In the genomic region with DNA sequence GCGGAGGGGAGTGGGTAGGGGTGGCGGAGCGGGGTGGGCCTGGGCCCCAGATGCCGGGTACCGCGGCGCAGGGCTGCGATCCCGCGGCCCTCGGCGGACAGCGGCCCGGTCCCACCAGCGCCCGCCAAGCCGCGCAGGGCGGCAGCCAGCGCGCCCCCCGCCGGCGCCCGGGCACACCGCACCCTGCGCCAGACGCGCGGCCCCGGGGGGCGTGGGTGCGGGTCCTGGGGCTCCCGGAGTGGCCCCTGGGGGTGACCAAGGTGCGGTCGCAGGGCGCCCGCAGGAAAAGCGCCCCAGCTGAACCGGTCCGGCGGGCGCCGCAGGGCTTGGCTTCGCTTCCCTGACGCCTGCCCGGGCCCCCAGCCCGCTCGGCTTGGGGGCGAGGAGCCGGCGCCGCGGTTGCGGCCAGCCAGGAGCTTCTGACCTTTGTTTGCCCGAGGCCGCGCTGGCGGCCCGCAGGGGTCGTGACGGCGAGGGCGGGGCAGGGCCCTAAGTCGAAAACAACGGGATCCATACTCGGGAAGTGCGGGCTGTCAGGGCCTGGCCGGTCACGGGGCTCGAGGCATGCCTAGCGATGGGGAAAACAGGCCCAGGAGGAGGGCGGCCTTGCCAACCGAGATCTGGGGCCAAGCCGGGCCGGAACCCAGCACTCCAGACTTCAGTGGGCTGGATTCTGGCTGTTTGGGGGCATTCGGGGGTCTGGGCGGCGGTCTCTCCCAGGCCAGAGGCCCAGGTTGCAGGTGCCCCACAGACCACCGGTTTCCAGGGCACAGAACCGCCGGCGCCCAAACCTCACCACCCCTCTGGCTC, we compare ENCODE assay signal across 9 cellular contexts. TPM values are rescaled to one million over a fixed set of nuclear protein-coding genes. Genes with fewer than 3 reads are reported as not detected.
DNase-seq lines count a peak whose midpoint lies in the region; ATAC-seq, FAIRE-seq and TF ChIP-seq lines count a peak whose summit lies in the region.
"Had no signal": no experiment of that assay in that cellular context is flagged by ENCODE, and none has a peak within 500 bp of the region (broad histone marks: within the 10 kb centered on the region; RNA-seq: fewer than 3 reads in every experiment).

No MANE protein-coding gene starts in this region.

- peak overlapping the region; percentile 98 for H3K4me3 ChIP-seq in A673 (ENCODE audit: low read depth, low read length, poor library complexity, severe bottlenecking)
- H3K4me3 ChIP-seq in GM12864 (ENCODE audit: low read depth, low read length) = peak overlapping the region; percentile 97
- H3K4me3 ChIP-seq in SU-DHL-6 (ENCODE audit: insufficient read depth, low read length, poor library complexity, severe bottlenecking) = no peak overlapping the region
- peak overlapping the region in 3 of 4 donors; percentile 71 to 95 (median 83) for H3K4me3 ChIP-seq in pancreas

- H3K79me2 ChIP-seq in SU-DHL-6 (ENCODE audit: insufficient read depth, low read length) = peaks cover 8% of the 10 kb centered on the region; the same call in 1 of the 2 replicates

- no peak; the same call in 1 of the 2 replicates for TF ChIP-seq CTCF in A673 (conservative IDR thresholded peaks at IDR 0.05; ENCODE audit: low read depth, low read length)
- TF ChIP-seq CTCF in GM12864 (IDR thresholded peaks at IDR 0.05; ENCODE audit: low read depth, low read length, missing control alignments) = peak; percentile 39
- TF ChIP-seq CTCF in SU-DHL-6 (IDR thresholded peaks at IDR 0.05; ENCODE audit: insufficient read depth, low read length, poor library complexity, severe bottlenecking) = no peak
- peak; percentile 41 for TF ChIP-seq CTCF in foreskin keratinocyte (conservative IDR thresholded peaks at IDR 0.05)
- peak in 1 of 4 donors; percentile 13 for TF ChIP-seq CTCF in pancreas (IDR thresholded peaks at IDR 0.05)

- peak overlapping the region; percentile 80; the same call in 1 of the 2 replicates for H3K9ac ChIP-seq in SU-DHL-6 (ENCODE audit: low read length)

- no TSS peak for BruUV-seq in A673 (replicated peaks; lab: Mats Ljungman, UMichigan)

- POLR2A ChIA-PET in A673 (lab: Charles Lee; ENCODE audit: low non-redundant PET) = no interaction called here

- 13 to 18% methylated on average over 52 to 83 of the region's 83 CpGs for WGBS in pancreas, 2 donors

- no peaks in the 10 kb centered on the region for H4K20me1 ChIP-seq in SU-DHL-6 (ENCODE audit: low read depth, low read length)

- ATAC-seq in HG02852 (IDR thresholded peaks at IDR 0.05; ENCODE audit: unreplicated experiment) (peak; percentile 33), foreskin keratinocyte (peak; percentile 28), pancreas (peak; percentile 23 to 44 (median 33))

- H3K9me2 ChIP-seq in SU-DHL-6 (replicated peaks; ENCODE audit: insufficient read depth, low read length) = no peaks in the 10 kb centered on the region

- intact Hi-C loops in A673 (cut with micrococcal nuclease; ENCODE audit: unreplicated experiment) = loop anchor here (5.0 kb wide), 3 partner anchors 36 to 221 kb away; partner anchors contain the start of genes BANF1, EIF1AD and KAT5
- intact Hi-C loops in pancreas (cut with DNase I) = no loop called here

- peaks cover 19% of the 10 kb centered on the region for H3K27me3 ChIP-seq in A673 (replicated peaks; ENCODE audit: insufficient read depth, low read depth, low read length, poor library complexity)
- H3K27me3 ChIP-seq in SU-DHL-6 (ENCODE audit: low read length) = no peaks in the 10 kb centered on the region
- peaks cover 8% of the 10 kb centered on the region for H3K27me3 ChIP-seq in foreskin keratinocyte
- H3K27me3 ChIP-seq in pancreas = no peaks in the 10 kb centered on the region

- H3F3A ChIP-seq in SU-DHL-6 (ENCODE audit: insufficient read depth) = no peaks in the 10 kb centered on the region

- CTCF ChIA-PET in A673 (lab: Charles Lee) = interaction anchor here (0.6 to 1.7 kb wide), 4 partner anchors 46 to 446 kb away, joined by 3 to 7 read pairs (median 4); partner anchors contain the start of gene KAT5

- FAIRE-seq in pancreas (lab: Jason Lieb, UNC) = no peak

- H3K36me3 ChIP-seq in A673 (ENCODE audit: insufficient read depth, low read length, poor library complexity, severe bottlenecking) = peaks cover 22% of the 10 kb centered on the region
- H3K36me3 ChIP-seq in SU-DHL-6 (ENCODE audit: low read length) = no peaks in the 10 kb centered on the region
- H3K36me3 ChIP-seq in pancreas = peaks cover 0 to 6% (median 0%) of the 10 kb centered on the region in 3 donors

- no peaks in the 10 kb centered on the region for H3K9me3 ChIP-seq in A673 (ENCODE audit: low read depth, low read length, poor library complexity, severe bottlenecking)
- H3K9me3 ChIP-seq in SU-DHL-6 (ENCODE audit: insufficient read depth, low read length) = no peaks in the 10 kb centered on the region
- no peaks in the 10 kb centered on the region for H3K9me3 ChIP-seq in pancreas

- no peak overlapping the region for H2AFZ ChIP-seq in SU-DHL-6 (ENCODE audit: low read depth, low read length, severe bottlenecking)

- H3K27ac ChIP-seq in A673 (ENCODE audit: low read depth, low read length, poor library complexity, severe bottlenecking) = no peak overlapping the region
- no peak overlapping the region for H3K27ac ChIP-seq in SU-DHL-6 (ENCODE audit: low read depth, low read length)
- peak overlapping the region; percentile 68 for H3K27ac ChIP-seq in foreskin keratinocyte
- peak overlapping the region in 3 of 4 donors; percentile 73 to 90 (median 84) for H3K27ac ChIP-seq in pancreas

- H3K4me1 ChIP-seq in A673 (ENCODE audit: insufficient read depth, low read length, poor library complexity, severe bottlenecking) (peaks cover 8% of the 10 kb centered on the region), foreskin keratinocyte (no peaks in the 10 kb centered on the region), pancreas (peaks cover 11 to 32% (median 19%) of the 10 kb centered on the region in 3 donors)

- peak; percentile 56 for DNase-seq in A673 (ENCODE audit: low spot score)
- DNase-seq in GM12864 (ENCODE audit: low read depth) = no peak
- DNase-seq in foreskin keratinocyte = no peak
- peak in 5 of 6 donors; percentile 32 to 81 (median 48) for DNase-seq in pancreas
- no peak for DNase-seq in effector CD4-positive, alpha-beta T cell
- DNase-seq in NK-92 (lab: John Stamatoyannopoulos, UW; ENCODE audit: unreplicated experiment) = no peak

- peak overlapping the region; percentile 71 for H3K4me2 ChIP-seq in SU-DHL-6 (ENCODE audit: low read depth, low read length, poor library complexity, severe bottlenecking)

RNA-seq across cellular contexts. Expression of gene AP5B1, which starts 0.6 kb away (rescaled TPM):
- 22.5 and 22.8 TPM in 2 replicates for total RNA-seq in A673 (2021)
- total RNA-seq in foreskin keratinocyte = 10.8 and 11.8 TPM in 2 replicates
- polyA plus RNA-seq in foreskin keratinocyte = 5.9 TPM in 2 replicates
- total RNA-seq in pancreas = 10 to 100 TPM; 10.2 to 12.7 (median 11.5) TPM
- 10 to 100 TPM in 1 of 2 donors, 1 to 10 TPM in 1; 4.2 to 10.4 TPM for polyA plus RNA-seq in pancreas

RNA-seq across cellular contexts. Expression of gene OVOL1, which starts 5.5 kb away (rescaled TPM):
- not detected in 2 replicates for total RNA-seq in A673 (2021)
- total RNA-seq in foreskin keratinocyte = 0.42 and 0.65 TPM in 2 replicates
- polyA plus RNA-seq in foreskin keratinocyte = 0.36 and 0.46 TPM in 2 replicates
- total RNA-seq in pancreas = 1 to 10 TPM; 1.1 to 5.6 (median 1.8) TPM
- polyA plus RNA-seq in pancreas = 1 to 10 TPM; 1.9 TPM
- total RNA-seq: natural killer cell treated with Interleukin-12 subunit alpha and Interleukin-12 subunit beta and Interleukin-15 and Interleukin-18, amount 100 ng/mL, for 72 hours had no signal

RNA-seq across cellular contexts. Expression of gene SNX32, which starts 52.4 kb away (rescaled TPM):
- total RNA-seq in A673 (2021) (2.0 and 2.1 TPM in 2 replicates), foreskin keratinocyte (0.07 and 0.11 TPM in 2 replicates), pancreas (under 1 TPM in 4 of 6 donors, not detected in 2; 0.12 to 0.75 (median 0.43) TPM)
- polyA plus RNA-seq in foreskin keratinocyte (0.11 and 0.22 TPM in 2 replicates), pancreas (under 1 TPM; 0.23 to 0.30 TPM)

Comparison
In these comparisons a context has a peak if more than half of its experiments do, and no peak if none do; other contexts are left out.
1. DNase-seq: peak in A673 (single experiment) and pancreas (5 of 6); none in GM12864 (single experiment), foreskin keratinocyte (0 of 2), effector CD4-positive, alpha-beta T cell (single experiment) and NK-92 (single experiment).
2. H3K27ac ChIP-seq: peak in foreskin keratinocyte (single experiment) and pancreas (3 of 4); none in A673 (single experiment) and SU-DHL-6 (single experiment).
3. CTCF ChIP-seq: peak in GM12864 (single experiment) and foreskin keratinocyte (single experiment); none in A673 (single experiment) and SU-DHL-6 (single experiment).
4. Peak in every context shown above with its lines, with median percentiles within 50 percentile points of each other: ATAC-seq.